Comparison of ENCODE assay signal across 2 cellular contexts in genomic region chr4:83390965-83391364, GRCh38.
TF ChIP-seq lines count a peak whose summit lies in the region.

No MANE protein-coding gene starts in this region.

TF ChIP-seq in GM23338, 12 proteins besides CTCF, POLR2A, EP300 and RAD21:
- no peak for TF ChIP-seq STAT1 (IDR thresholded peaks at IDR 0.05; ENCODE audit: unreplicated experiment)

TF ChIP-seq in H1, 55 proteins besides CTCF, POLR2A, EP300 and RAD21:
- TF ChIP-seq SAP30 (IDR thresholded peaks at IDR 0.05; ENCODE audit: insufficient read depth, insufficient replicate concordance, low read length) (no peak), TAF1 (IDR thresholded peaks at IDR 0.05; ENCODE audit: low read depth, low read length) (no peak), GTF2F1 (IDR thresholded peaks at IDR 0.05; ENCODE audit: borderline replicate concordance, low read depth, low read length) (no peak), SUZ12 (IDR thresholded peaks at IDR 0.05; ENCODE audit: low read length) (no peak), ASH2L (IDR thresholded peaks at IDR 0.05; ENCODE audit: low read length) (no peak), HDAC6 (IDR thresholded peaks at IDR 0.05; ENCODE audit: low read depth, low read length) (no peak), POLR2AphosphoS5 (IDR thresholded peaks at IDR 0.05; ENCODE audit: low read depth, low read length) (no peak), USF2 (IDR thresholded peaks at IDR 0.05; ENCODE audit: low read length) (no peak), CTBP2 (IDR thresholded peaks at IDR 0.05; ENCODE audit: borderline replicate concordance, insufficient read depth, insufficient read length, low read length) (no peak), TAF7 (optimal IDR thresholded peaks at IDR 0.05; ENCODE audit: borderline replicate concordance, low read depth, low read length) (no peak), ATF2 (IDR thresholded peaks at IDR 0.05; ENCODE audit: low read length) (no peak), CREB1 (IDR thresholded peaks at IDR 0.05) (no peak), KDM1A (IDR thresholded peaks at IDR 0.05; ENCODE audit: borderline replicate concordance, low read length) (no peak), BRCA1 (IDR thresholded peaks at IDR 0.05; ENCODE audit: low read depth, low read length) (no peak)
